14 cellular contexts compared by ENCODE assay signal in the genomic region with DNA sequence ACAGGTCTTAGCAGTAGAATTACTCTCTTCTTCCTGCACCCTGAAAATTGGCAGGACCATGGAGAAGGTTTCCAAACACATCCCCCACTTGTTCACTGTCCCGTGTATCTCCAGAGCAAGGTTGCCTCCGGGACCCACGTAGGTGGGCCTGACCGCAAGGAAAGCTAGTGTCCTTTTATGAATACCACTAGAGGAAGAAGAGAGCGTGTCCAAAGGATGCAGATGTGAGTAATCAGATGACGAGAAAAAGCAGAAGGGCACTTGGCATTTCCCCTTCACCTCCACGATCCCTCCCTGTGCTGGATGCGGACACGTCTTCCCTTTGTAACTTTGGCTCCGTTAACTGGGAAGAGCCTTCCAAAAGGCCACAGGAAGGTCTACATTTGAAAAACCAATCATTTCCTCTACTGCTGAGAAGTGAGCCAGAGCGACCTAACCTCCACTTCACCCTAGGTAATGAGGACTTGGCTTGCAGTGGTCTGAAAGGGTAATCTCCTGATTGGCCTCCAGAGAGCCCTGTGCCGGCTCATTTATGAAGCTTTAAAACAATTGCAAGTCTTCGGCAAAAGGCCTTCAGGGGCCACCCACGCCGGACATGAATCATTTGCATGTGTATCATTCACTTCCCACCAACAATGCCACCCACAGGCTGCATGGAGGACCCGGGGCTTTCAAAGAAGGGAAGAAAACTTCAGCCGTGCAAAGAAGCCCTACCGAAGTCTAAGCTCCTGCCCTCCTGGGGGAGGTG. TPM values are rescaled to one million over a fixed set of nuclear protein-coding genes. Genes with fewer than 3 reads are reported as not detected.
DNase-seq lines count a peak whose midpoint lies in the region; ATAC-seq and TF ChIP-seq lines count a peak whose summit lies in the region.
"Had no signal": no experiment of that assay in that cellular context is flagged by ENCODE, and none has a peak within 500 bp of the region (broad histone marks: within the 10 kb centered on the region; RNA-seq: fewer than 3 reads in every experiment).

No MANE protein-coding gene starts in this region.

- no peak for TF ChIP-seq CTCF in right atrium auricular region (IDR thresholded peaks at IDR 0.05)

- H3K27me3 ChIP-seq in right atrium auricular region: no peaks in the 10 kb centered on the region
- H3K27me3 ChIP-seq: upper lobe of left lung had no signal

- H3K9me3 ChIP-seq in right atrium auricular region: peaks cover 0 to 6% of the 10 kb centered on the region in 2 donors
- H3K9me3 ChIP-seq: upper lobe of left lung had no signal

- DNase-seq in left cardiac atrium (peak; percentile 29), right atrium auricular region (ENCODE audit: low spot score) (no peak), astrocyte of the hippocampus (ENCODE audit: low read depth, low spot score) (peak; percentile 56), left ventricle myocardium superior (no peak), GM19240 (ENCODE audit: insufficient read length, low spot score) (no peak), NCI-H2081 treated with DMSO at 0.1 percent for 48 hours (lab: John Stamatoyannopoulos, UW) (no peak), epidermal melanocyte (ENCODE audit: insufficient read length, low spot score) (no peak)
- DNase-seq: activated CD8-positive, alpha-beta memory T cell treated with anti-CD3 and anti-CD28 coated beads, Interleukin-2, amount 10 ng/mL, durations not matched to agents 7 days and 5 days; NCI-H526; T-cell; upper lobe of left lung had no signal

- no peaks in the 10 kb centered on the region for H3K4me1 ChIP-seq in right atrium auricular region
- H3K4me1 ChIP-seq: upper lobe of left lung had no signal

- ATAC-seq in left cardiac atrium: peak in 1 of 2 donors; percentile 27
- peak; percentile 38 for ATAC-seq in left ventricle myocardium superior
- ATAC-seq in HG03354 (IDR thresholded peaks at IDR 0.05; ENCODE audit: poor library complexity, severe bottlenecking, unreplicated experiment): no peak
- ATAC-seq: activated CD8-positive, alpha-beta memory T cell treated with anti-CD3 and anti-CD28 coated beads, Interleukin-2, amount 10 ng/mL, durations not matched to agents 7 days and 5 days; T-cell had no signal

- no peak overlapping the region for H3K27ac ChIP-seq in right atrium auricular region
- H3K27ac ChIP-seq: upper lobe of left lung had no signal

- H3K4me3 ChIP-seq in right atrium auricular region: no peak overlapping the region
- H3K4me3 ChIP-seq: upper lobe of left lung had no signal

- H3K36me3 ChIP-seq in right atrium auricular region: no peaks in the 10 kb centered on the region
- H3K36me3 ChIP-seq: upper lobe of left lung had no signal

- intact Hi-C loops in left cardiac atrium (cut with DNase I): no loop called here
- intact Hi-C loops in left ventricle myocardium superior (cut with micrococcal nuclease): no loop called here

RNA-seq across cellular contexts. Expression of a gene that starts 55.4 kb away (rescaled TPM):
- total RNA-seq in left cardiac atrium: not detected
- total RNA-seq in right atrium auricular region: not detected
- total RNA-seq in left ventricle myocardium superior: not detected
- total RNA-seq: activated CD8-positive, alpha-beta memory T cell treated with anti-CD3 and anti-CD28 coated beads, Interleukin-2, amount 10 ng/mL, durations not matched to agents 7 days and 5 days; fibroblast of lung; pulmonary artery endothelial cell; T-cell; upper lobe of left lung had no signal

Comparison
In these comparisons a context has a peak if more than half of its experiments do, and no peak if none do; other contexts are left out.
1. DNase-seq: peak in left cardiac atrium (single experiment) and astrocyte of the hippocampus (single experiment); none in right atrium auricular region (single experiment), left ventricle myocardium superior (single experiment), GM19240 (single experiment), NCI-H2081 treated with DMSO at 0.1 percent for 48 hours (single experiment) and epidermal melanocyte (single experiment).